1 cellular context compared by ENCODE assay signal in the genomic region with DNA sequence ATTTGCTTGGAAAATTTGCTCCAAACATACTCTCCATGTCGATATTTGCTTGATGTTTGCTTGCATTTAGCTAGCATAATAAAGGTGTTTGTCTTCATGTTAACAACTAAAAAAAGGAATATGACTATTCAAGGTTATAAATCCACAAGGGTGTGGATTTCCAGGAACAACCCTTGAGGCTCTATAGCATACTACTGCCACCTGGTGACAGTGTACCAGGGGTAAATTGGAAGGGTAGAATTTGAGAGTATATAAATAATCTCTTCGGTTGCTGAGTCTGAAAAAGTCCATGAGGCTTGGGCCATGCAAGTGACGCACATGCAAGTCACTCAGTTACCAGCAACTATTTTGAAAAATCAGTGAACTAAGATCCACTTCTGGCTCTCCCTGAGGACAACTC.
TF ChIP-seq lines count a peak whose summit lies in the region.

No MANE protein-coding gene starts in this region.

TF ChIP-seq in GM23338, 12 proteins besides CTCF, POLR2A, EP300 and RAD21 (continued from another document):
- TF ChIP-seq EZH2phosphoT487 (IDR thresholded peaks at IDR 0.05; ENCODE audit: unreplicated experiment): no peak
- TF ChIP-seq, protein P1, sequence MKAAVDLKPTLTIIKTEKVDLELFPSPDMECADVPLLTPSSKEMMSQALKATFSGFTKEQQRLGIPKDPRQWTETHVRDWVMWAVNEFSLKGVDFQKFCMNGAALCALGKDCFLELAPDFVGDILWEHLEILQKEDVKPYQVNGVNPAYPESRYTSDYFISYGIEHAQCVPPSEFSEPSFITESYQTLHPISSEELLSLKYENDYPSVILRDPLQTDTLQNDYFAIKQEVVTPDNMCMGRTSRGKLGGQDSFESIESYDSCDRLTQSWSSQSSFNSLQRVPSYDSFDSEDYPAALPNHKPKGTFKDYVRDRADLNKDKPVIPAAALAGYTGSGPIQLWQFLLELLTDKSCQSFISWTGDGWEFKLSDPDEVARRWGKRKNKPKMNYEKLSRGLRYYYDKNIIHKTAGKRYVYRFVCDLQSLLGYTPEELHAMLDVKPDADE (IDR thresholded peaks at IDR 0.05): no peak
- TF ChIP-seq, protein P2, sequence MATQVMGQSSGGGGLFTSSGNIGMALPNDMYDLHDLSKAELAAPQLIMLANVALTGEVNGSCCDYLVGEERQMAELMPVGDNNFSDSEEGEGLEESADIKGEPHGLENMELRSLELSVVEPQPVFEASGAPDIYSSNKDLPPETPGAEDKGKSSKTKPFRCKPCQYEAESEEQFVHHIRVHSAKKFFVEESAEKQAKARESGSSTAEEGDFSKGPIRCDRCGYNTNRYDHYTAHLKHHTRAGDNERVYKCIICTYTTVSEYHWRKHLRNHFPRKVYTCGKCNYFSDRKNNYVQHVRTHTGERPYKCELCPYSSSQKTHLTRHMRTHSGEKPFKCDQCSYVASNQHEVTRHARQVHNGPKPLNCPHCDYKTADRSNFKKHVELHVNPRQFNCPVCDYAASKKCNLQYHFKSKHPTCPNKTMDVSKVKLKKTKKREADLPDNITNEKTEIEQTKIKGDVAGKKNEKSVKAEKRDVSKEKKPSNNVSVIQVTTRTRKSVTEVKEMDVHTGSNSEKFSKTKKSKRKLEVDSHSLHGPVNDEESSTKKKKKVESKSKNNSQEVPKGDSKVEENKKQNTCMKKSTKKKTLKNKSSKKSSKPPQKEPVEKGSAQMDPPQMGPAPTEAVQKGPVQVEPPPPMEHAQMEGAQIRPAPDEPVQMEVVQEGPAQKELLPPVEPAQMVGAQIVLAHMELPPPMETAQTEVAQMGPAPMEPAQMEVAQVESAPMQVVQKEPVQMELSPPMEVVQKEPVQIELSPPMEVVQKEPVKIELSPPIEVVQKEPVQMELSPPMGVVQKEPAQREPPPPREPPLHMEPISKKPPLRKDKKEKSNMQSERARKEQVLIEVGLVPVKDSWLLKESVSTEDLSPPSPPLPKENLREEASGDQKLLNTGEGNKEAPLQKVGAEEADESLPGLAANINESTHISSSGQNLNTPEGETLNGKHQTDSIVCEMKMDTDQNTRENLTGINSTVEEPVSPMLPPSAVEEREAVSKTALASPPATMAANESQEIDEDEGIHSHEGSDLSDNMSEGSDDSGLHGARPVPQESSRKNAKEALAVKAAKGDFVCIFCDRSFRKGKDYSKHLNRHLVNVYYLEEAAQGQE (IDR thresholded peaks at IDR 0.05; ENCODE audit: unreplicated experiment): no peak
- no peak for TF ChIP-seq ZNF331 (CRISPR knock-in tag; IDR thresholded peaks at IDR 0.05; ENCODE audit: low read depth)
- TF ChIP-seq NANOG (IDR thresholded peaks at IDR 0.05; ENCODE audit: borderline replicate concordance): no peak
- TF ChIP-seq STAT1 (IDR thresholded peaks at IDR 0.05; ENCODE audit: unreplicated experiment): no peak
- no peak for TF ChIP-seq EZH2 (IDR thresholded peaks at IDR 0.05; ENCODE audit: low read depth, unreplicated experiment)
- TF ChIP-seq CREB1 (CRISPR knock-in tag; IDR thresholded peaks at IDR 0.05; ENCODE audit: low read depth): no peak
